ENCODE assay signal across 15 cellular contexts in genomic region chr21:43304621-43305335, GRCh38.
"Had no signal": no experiment of that assay in that cellular context is flagged by ENCODE, and none has a peak within 500 bp of the region (broad histone marks: within the 10 kb centered on the region; RNA-seq: fewer than 3 reads in every experiment).

No MANE protein-coding gene starts in this region.

- H3K9me3 Mint-ChIP-seq: activated naive CD4-positive, alpha-beta T cell treated with anti-CD3 and anti-CD28 coated beads, Interleukin-2, amount 50 U/mL, for 24 hours; activated T-helper 17 cell treated with anti-CD3 and anti-CD28 coated beads, Interleukin-2, amount 50 U/mL, for 72 hours; dendritic cell treated with granulocyte-macrophage colony-stimulating factor and Interleukin-4, amounts not matched to agents 40 ng/mL and 50 ng/mL, for 4 days; natural killer cell had no signal

- H3K27me3 Mint-ChIP-seq: activated naive CD4-positive, alpha-beta T cell treated with anti-CD3 and anti-CD28 coated beads, Interleukin-2, amount 50 U/mL, for 24 hours had no signal

- DNase-seq: activated CD4-positive, CD25-positive, alpha-beta regulatory T cell treated with anti-CD3 and anti-CD28 coated beads, Interleukin-2, amount 50 U/mL, for 72 hours; activated T-cell treated with anti-CD3 and anti-CD28 coated beads for 4 hours; amygdala; cerebellar nuclear complex; effector memory CD4-positive, alpha-beta T cell; foreskin melanocyte; left colon; mesenchymal stem cell; natural killer cell; nucleus accumbens; stomach had no signal

- H3K4me3 ChIP-seq: stomach, thoracic aorta had no signal

- H3K36me3 ChIP-seq: stomach, thoracic aorta had no signal

- H3K36me3 Mint-ChIP-seq: activated naive CD4-positive, alpha-beta T cell treated with anti-CD3 and anti-CD28 coated beads, Interleukin-2, amount 50 U/mL, for 24 hours; natural killer cell had no signal

- H3K27ac ChIP-seq: thoracic aorta had no signal

- H3K27ac Mint-ChIP-seq: activated naive CD4-positive, alpha-beta T cell treated with anti-CD3 and anti-CD28 coated beads, Interleukin-2, amount 50 U/mL, for 24 hours; activated T-helper 17 cell treated with anti-CD3 and anti-CD28 coated beads, Interleukin-2, amount 50 U/mL, for 72 hours; dendritic cell treated with granulocyte-macrophage colony-stimulating factor and Interleukin-4, amounts not matched to agents 40 ng/mL and 50 ng/mL, for 4 days; natural killer cell had no signal

- H3K4me1 Mint-ChIP-seq: activated naive CD4-positive, alpha-beta T cell treated with anti-CD3 and anti-CD28 coated beads, Interleukin-2, amount 50 U/mL, for 24 hours; natural killer cell had no signal

- H3K9me3 ChIP-seq: stomach, thoracic aorta had no signal

- H3K4me3 Mint-ChIP-seq: activated naive CD4-positive, alpha-beta T cell treated with anti-CD3 and anti-CD28 coated beads, Interleukin-2, amount 50 U/mL, for 24 hours; activated T-helper 17 cell treated with anti-CD3 and anti-CD28 coated beads, Interleukin-2, amount 50 U/mL, for 72 hours; dendritic cell treated with granulocyte-macrophage colony-stimulating factor and Interleukin-4, amounts not matched to agents 40 ng/mL and 50 ng/mL, for 4 days; natural killer cell had no signal

- ATAC-seq: activated T-helper 17 cell treated with anti-CD3 and anti-CD28 coated beads, Interleukin-2, amount 50 U/mL, for 72 hours; left colon; natural killer cell had no signal
